ENCODE assay signal across 22 cellular contexts in genomic region chr2:118530976-118531375, GRCh38.
A peak's percentile ranks its signal among the peaks of the same experiment; 100 is the strongest.
DNase-seq lines count a peak whose midpoint lies in the region; ATAC-seq and TF ChIP-seq lines count a peak whose summit lies in the region.
"Had no signal": no experiment of that assay in that cellular context is flagged by ENCODE, and none has a peak within 500 bp of the region (broad histone marks: within the 10 kb centered on the region; RNA-seq: fewer than 3 reads in every experiment).

No MANE protein-coding gene starts in this region.

- H3K4me3 Mint-ChIP-seq in GM23338, result no peak overlapping the region
- H3K4me3 Mint-ChIP-seq: CD4-positive, alpha-beta T cell had no signal

- no peak overlapping the region for H3K27ac Mint-ChIP-seq in GM23338
- H3K27ac Mint-ChIP-seq: CD4-positive, alpha-beta T cell had no signal

- no peak for TF ChIP-seq CTCF in GM23338 (conservative IDR thresholded peaks at IDR 0.05; ENCODE audit: low read depth in 2 of 2)
- TF ChIP-seq CTCF in RWPE2 (IDR thresholded peaks at IDR 0.05; ENCODE audit: poor library complexity, severe bottlenecking), result no peak
- TF ChIP-seq CTCF in fibroblast of pulmonary artery (IDR thresholded peaks at IDR 0.05; ENCODE audit: low read length, missing control alignments), result no peak

- H3F3A ChIP-seq in GM23338 (replicated peaks; ENCODE audit: low read depth), result no peaks in the 10 kb centered on the region

- H3K9me3 ChIP-seq in RWPE2 (ENCODE audit: severe bottlenecking), result no peaks in the 10 kb centered on the region
- H3K9me3 ChIP-seq: neutrophil, spleen, uterus had no signal

- H3K27ac ChIP-seq in GM23338 (ENCODE audit: low read depth), result no peak overlapping the region
- H3K27ac ChIP-seq in RWPE2 (ENCODE audit: poor library complexity, severe bottlenecking), result no peak overlapping the region
- H3K27ac ChIP-seq: neutrophil, PC-9, spleen, uterus had no signal

- H3K9me3 Mint-ChIP-seq in GM23338, result peaks cover 3% of the 10 kb centered on the region; the same call in 1 of the 3 replicates
- H3K9me3 Mint-ChIP-seq: CD4-positive, alpha-beta T cell had no signal

- ATAC-seq in GM23338 (no peak), RWPE2 (ENCODE audit: low read depth) (peak; percentile 67), GM19397 (IDR thresholded peaks at IDR 0.05; ENCODE audit: unreplicated experiment) (no peak), left ventricle myocardium superior (no peak)

- H3K27me3 ChIP-seq in GM23338 (ENCODE audit: insufficient read depth) (no peaks in the 10 kb centered on the region), RWPE2 (ENCODE audit: insufficient read depth, poor library complexity, severe bottlenecking) (no peaks in the 10 kb centered on the region)
- H3K27me3 ChIP-seq: neutrophil, uterus had no signal

- H3K36me3 ChIP-seq in GM23338 (ENCODE audit: insufficient read depth) (no peaks in the 10 kb centered on the region), RWPE2 (ENCODE audit: low read depth) (no peaks in the 10 kb centered on the region)
- H3K36me3 ChIP-seq: neutrophil, spleen, uterus had no signal

- no peaks in the 10 kb centered on the region for H4K20me1 ChIP-seq in GM23338 (replicated peaks; ENCODE audit: insufficient read depth)

- peaks cover 10% of the 10 kb centered on the region for H3K27me3 Mint-ChIP-seq in GM23338 (ENCODE audit: insufficient read depth, low read depth, poor library complexity)

- H3K36me3 Mint-ChIP-seq in GM23338 (ENCODE audit: low read depth), result peaks cover 11% of the 10 kb centered on the region

- H3K4me3 ChIP-seq in GM23338 (no peak overlapping the region), RWPE2 (ENCODE audit: severe bottlenecking) (no peak overlapping the region), fibroblast of pulmonary artery (replicated peaks; ENCODE audit: low read depth, low read length) (no peak overlapping the region)
- H3K4me3 ChIP-seq: PC-9, spleen, uterus had no signal

- H2AFZ ChIP-seq in GM23338, result peak overlapping the region; percentile 15; the same call in 1 of the 2 replicates
- H2AFZ ChIP-seq: PC-9 had no signal

- no peaks in the 10 kb centered on the region for H3K79me2 ChIP-seq in GM23338 (replicated peaks; ENCODE audit: insufficient read depth)

- H3K9me2 ChIP-seq in GM23338 (ENCODE audit: insufficient read depth), result peaks cover 5% of the 10 kb centered on the region

- intact Hi-C loops in left ventricle myocardium superior (cut with micrococcal nuclease), result no loop called here

- DNase-seq in A172 (ENCODE audit: low spot score) (peak; percentile 41), GM23338 (ENCODE audit: low spot score) (no peak), RWPE2 (ENCODE audit: low spot score) (no peak), fibroblast of pulmonary artery (ENCODE audit: low read depth) (peak; percentile 4), SHP77 treated with DMSO at 0.1 percent for 48 hours (lab: John Stamatoyannopoulos, UW) (no peak), NCI-H524 treated with DMSO at 0.1 percent for 48 hours (lab: John Stamatoyannopoulos, UW) (no peak), left ventricle myocardium superior (no peak)
- DNase-seq: activated CD4-positive, alpha-beta T cell treated with anti-CD3 and anti-CD28 coated beads for 48 hours; activated CD8-positive, alpha-beta memory T cell treated with anti-CD3 and anti-CD28 coated beads, Interleukin-2, amount 50 U/mL, for 48 hours; activated effector memory CD4-positive, alpha-beta T cell treated with Interleukin-2 at 50 U/mL for 16 hours; CD4-positive, alpha-beta T cell; dermis blood vessel endothelial cell; glutamatergic neuron; NCI-H146; NCI-H2171 treated with DMSO at 0.1 percent for 48 hours; NCI-H82; PC-9; spleen; stimulated activated CD4-positive, alpha-beta T cell treated with anti-CD3 and anti-CD28 coated beads, Interleukin-4, amount 100 ng/mL, for 4 hours; uterus had no signal

- H3K4me2 ChIP-seq in GM23338, result no peak overlapping the region
- H3K4me2 ChIP-seq: PC-9 had no signal

- H3K4me1 ChIP-seq in GM23338 (ENCODE audit: insufficient read depth) (peaks cover 28% of the 10 kb centered on the region), RWPE2 (ENCODE audit: insufficient read depth, poor library complexity, severe bottlenecking) (no peaks in the 10 kb centered on the region)
- H3K4me1 ChIP-seq: spleen, uterus had no signal

- H3K4me1 Mint-ChIP-seq in GM23338, result peaks cover 30% of the 10 kb centered on the region

TF ChIP-seq in GM23338, 12 proteins besides CTCF, POLR2A, EP300 and RAD21 (continues in another document):
- TF ChIP-seq EZH2 (IDR thresholded peaks at IDR 0.05; ENCODE audit: low read depth, unreplicated experiment) (no peak), NANOG (IDR thresholded peaks at IDR 0.05; ENCODE audit: borderline replicate concordance) (no peak), CREB1 (CRISPR knock-in tag; IDR thresholded peaks at IDR 0.05; ENCODE audit: low read depth) (no peak), REST (IDR thresholded peaks at IDR 0.05; ENCODE audit: unreplicated experiment) (no peak), ETS1 (IDR thresholded peaks at IDR 0.05) (no peak), ZNF331 (CRISPR knock-in tag; IDR thresholded peaks at IDR 0.05; ENCODE audit: low read depth) (no peak)

Comparison
In these comparisons a context has a peak if more than half of its experiments do, and no peak if none do; other contexts are left out.
1. DNase-seq: peak in A172 (single experiment) and fibroblast of pulmonary artery (single experiment); none in GM23338 (single experiment), RWPE2 (single experiment), SHP77 treated with DMSO at 0.1 percent for 48 hours (single experiment), NCI-H524 treated with DMSO at 0.1 percent for 48 hours (single experiment) and left ventricle myocardium superior (single experiment).